In genomic region chr18:31490838-31491237, GRCh38 we compare ENCODE assay signal across 1 cellular context.
TF ChIP-seq lines count a peak whose summit lies in the region.

No MANE protein-coding gene starts in this region.

TF ChIP-seq in HepG2, 621 proteins besides CTCF, POLR2A, EP300 and RAD21 (continues in another document):
- TF ChIP-seq MEIS1 (CRISPR knock-in tag; IDR thresholded peaks at IDR 0.05; ENCODE audit: borderline replicate concordance), result no peak
- TF ChIP-seq SNAI1 (CRISPR knock-in tag; IDR thresholded peaks at IDR 0.05; ENCODE audit: borderline replicate concordance), result no peak
- TF ChIP-seq BCLAF1 (IDR thresholded peaks at IDR 0.05), result no peak
- no peak for TF ChIP-seq AKNA (CRISPR knock-in tag; IDR thresholded peaks at IDR 0.05; ENCODE audit: borderline replicate concordance)
- TF ChIP-seq ZNF512B (CRISPR knock-in tag; IDR thresholded peaks at IDR 0.05; ENCODE audit: borderline replicate concordance), result no peak
- no peak for TF ChIP-seq ARID5B (CRISPR knock-in tag; IDR thresholded peaks at IDR 0.05)
- no peak for TF ChIP-seq TFDP2 (CRISPR knock-in tag; IDR thresholded peaks at IDR 0.05)
- TF ChIP-seq ZNF337 (CRISPR knock-in tag; IDR thresholded peaks at IDR 0.05; ENCODE audit: borderline replicate concordance, low read depth), result no peak
- TF ChIP-seq ZBTB40 (IDR thresholded peaks at IDR 0.05), result no peak
- no peak for TF ChIP-seq ZBTB40 (CRISPR knock-in tag; IDR thresholded peaks at IDR 0.05)
- TF ChIP-seq TP53 (CRISPR knock-in tag; conservative IDR thresholded peaks at IDR 0.05), result no peak
- TF ChIP-seq SNAPC5 (CRISPR knock-in tag; IDR thresholded peaks at IDR 0.05; ENCODE audit: borderline replicate concordance), result no peak
